1 cellular context compared by ENCODE assay signal in the genomic region with DNA sequence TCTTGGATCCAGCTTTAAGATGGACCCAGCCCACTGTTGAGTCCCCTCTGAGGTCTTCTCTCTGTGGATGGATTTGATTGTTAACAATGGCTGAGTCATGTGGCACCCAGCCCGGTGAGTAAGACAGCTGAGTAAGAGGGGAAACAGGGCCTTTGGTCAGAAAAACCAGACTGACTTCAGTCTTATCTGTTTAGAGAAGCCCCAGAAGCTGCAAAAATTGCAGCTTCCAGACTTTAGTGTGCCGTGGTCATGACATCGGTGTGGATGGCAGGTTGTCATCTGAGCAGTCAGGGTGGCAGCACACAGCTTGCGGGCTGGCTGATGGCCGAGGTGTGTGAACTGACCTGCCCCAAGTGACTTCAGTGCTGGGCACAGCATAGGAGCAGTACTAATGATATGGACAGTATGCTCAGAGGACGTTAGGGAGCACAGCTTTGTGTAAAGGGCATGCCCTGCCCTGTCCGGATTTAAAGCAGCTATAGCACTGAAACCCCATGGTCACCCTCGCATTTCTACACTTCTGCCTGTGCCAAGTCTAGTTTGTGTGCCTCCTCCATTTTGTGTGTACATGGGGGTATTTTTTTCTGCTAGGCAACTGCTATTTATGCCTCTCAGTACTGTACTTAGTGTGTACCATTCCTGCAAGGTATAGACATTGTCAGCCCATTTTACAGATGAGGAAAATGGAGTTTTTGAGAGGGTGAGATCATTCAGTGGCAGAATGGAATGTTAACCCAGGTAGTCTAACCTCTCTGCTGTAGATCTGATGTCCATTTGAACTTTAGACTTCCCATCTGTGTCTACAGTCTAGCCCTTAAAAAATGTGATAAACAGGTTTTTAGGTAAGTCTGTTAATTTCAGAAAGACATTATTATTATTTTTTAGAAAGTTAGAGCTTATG.
A peak's percentile ranks its signal among the peaks of the same experiment; 100 is the strongest.
TF ChIP-seq lines count a peak whose summit lies in the region.

No MANE protein-coding gene starts in this region.

TF ChIP-seq in K562, 482 proteins besides CTCF, POLR2A, EP300 and RAD21 (continued from another document and continues in another):
- TF ChIP-seq ZNF398 (CRISPR knock-in tag; IDR thresholded peaks at IDR 0.05) = no peak
- TF ChIP-seq ILK (tag; IDR thresholded peaks at IDR 0.05; ENCODE audit: borderline replicate concordance, low read depth) = no peak
- no peak for TF ChIP-seq DNMT1 (IDR thresholded peaks at IDR 0.05)
- no peak for TF ChIP-seq PREB (CRISPR knock-in tag; IDR thresholded peaks at IDR 0.05)
- TF ChIP-seq CREB5 (CRISPR knock-in tag; IDR thresholded peaks at IDR 0.05) = no peak
- TF ChIP-seq PPARD (CRISPR knock-in tag; IDR thresholded peaks at IDR 0.05) = no peak
- no peak for TF ChIP-seq NR3C1 (CRISPR knock-in tag; IDR thresholded peaks at IDR 0.05)
- TF ChIP-seq TGIF2 (CRISPR knock-in tag; IDR thresholded peaks at IDR 0.05) = no peak
- no peak for TF ChIP-seq NR4A1 (CRISPR knock-in tag; IDR thresholded peaks at IDR 0.05)
- no peak for TF ChIP-seq NR4A1 (tag; IDR thresholded peaks at IDR 0.05)
- TF ChIP-seq RBM34 (IDR thresholded peaks at IDR 0.05; ENCODE audit: borderline replicate concordance, insufficient read depth, low read length) = no peak
- TF ChIP-seq, protein P1, sequence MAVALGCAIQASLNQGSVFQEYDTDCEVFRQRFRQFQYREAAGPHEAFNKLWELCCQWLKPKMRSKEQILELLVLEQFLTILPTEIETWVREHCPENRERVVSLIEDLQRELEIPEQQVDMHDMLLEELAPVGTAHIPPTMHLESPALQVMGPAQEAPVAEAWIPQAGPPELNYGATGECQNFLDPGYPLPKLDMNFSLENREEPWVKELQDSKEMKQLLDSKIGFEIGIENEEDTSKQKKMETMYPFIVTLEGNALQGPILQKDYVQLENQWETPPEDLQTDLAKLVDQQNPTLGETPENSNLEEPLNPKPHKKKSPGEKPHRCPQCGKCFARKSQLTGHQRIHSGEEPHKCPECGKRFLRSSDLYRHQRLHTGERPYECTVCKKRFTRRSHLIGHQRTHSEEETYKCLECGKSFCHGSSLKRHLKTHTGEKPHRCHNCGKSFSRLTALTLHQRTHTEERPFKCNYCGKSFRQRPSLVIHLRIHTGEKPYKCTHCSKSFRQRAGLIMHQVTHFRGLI (CRISPR knock-in tag; IDR thresholded peaks at IDR 0.05) = no peak
- no peak for TF ChIP-seq PHF21A (IDR thresholded peaks at IDR 0.05; ENCODE audit: borderline replicate concordance, low read depth)
- no peak for TF ChIP-seq CHD2 (IDR thresholded peaks at IDR 0.05; ENCODE audit: low read depth, low read length)
- no peak for TF ChIP-seq YBX1 (IDR thresholded peaks at IDR 0.05)
- TF ChIP-seq SMAD1 (IDR thresholded peaks at IDR 0.05; ENCODE audit: low read depth, low read length, partially characterized antibody) = no peak
- TF ChIP-seq ZBTB17 (CRISPR knock-in tag; IDR thresholded peaks at IDR 0.05) = no peak
- no peak for TF ChIP-seq PYGO2 (tag; IDR thresholded peaks at IDR 0.05)
- TF ChIP-seq ZSCAN32 (CRISPR knock-in tag; IDR thresholded peaks at IDR 0.05) = no peak
- TF ChIP-seq ZMIZ1 (IDR thresholded peaks at IDR 0.05; ENCODE audit: low read depth in 2 of 2, low read length in 2 of 2) = no peak
- no peak for TF ChIP-seq ZNF217 (CRISPR knock-in tag; IDR thresholded peaks at IDR 0.05)
- TF ChIP-seq, protein P2, sequence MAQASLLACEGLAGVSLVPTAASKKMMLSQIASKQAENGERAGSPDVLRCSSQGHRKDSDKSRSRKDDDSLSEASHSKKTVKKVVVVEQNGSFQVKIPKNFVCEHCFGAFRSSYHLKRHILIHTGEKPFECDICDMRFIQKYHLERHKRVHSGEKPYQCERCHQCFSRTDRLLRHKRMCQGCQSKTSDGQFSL (CRISPR knock-in tag; IDR thresholded peaks at IDR 0.05) = no peak
- TF ChIP-seq, protein P2 (tag; IDR thresholded peaks at IDR 0.05) = no peak
- no peak for TF ChIP-seq ELK3 (CRISPR knock-in tag; IDR thresholded peaks at IDR 0.05)
- TF ChIP-seq SMARCA5 (IDR thresholded peaks at IDR 0.05) = peak; percentile 58; the same call in 1 of the 2 replicates
- TF ChIP-seq ZNF445 (CRISPR knock-in tag; IDR thresholded peaks at IDR 0.05; ENCODE audit: low read depth) = no peak
- TF ChIP-seq NR2F6 (CRISPR knock-in tag; IDR thresholded peaks at IDR 0.05) = no peak
- no peak for TF ChIP-seq SIN3B (IDR thresholded peaks at IDR 0.05; ENCODE audit: low read depth)
- TF ChIP-seq CBX2 (IDR thresholded peaks at IDR 0.05; ENCODE audit: insufficient read depth, low read length, poor library complexity, severe bottlenecking) = no peak
- peak; percentile 84 for TF ChIP-seq HMBOX1 (IDR thresholded peaks at IDR 0.05)
- TF ChIP-seq TAF9B (IDR thresholded peaks at IDR 0.05; ENCODE audit: partially characterized antibody) = no peak
- TF ChIP-seq CBFA2T2 (conservative IDR thresholded peaks at IDR 0.05) = peak; percentile 26; the same call in 1 of the 2 replicates
- no peak for TF ChIP-seq ZC3H8 (IDR thresholded peaks at IDR 0.05)
- TF ChIP-seq ZBTB9 (CRISPR knock-in tag; IDR thresholded peaks at IDR 0.05) = no peak
- no peak for TF ChIP-seq GATA2 (CRISPR knock-in tag; IDR thresholded peaks at IDR 0.05)
- no peak for TF ChIP-seq IRF2 (CRISPR knock-in tag; IDR thresholded peaks at IDR 0.05)
- TF ChIP-seq HMG20B (CRISPR knock-in tag; IDR thresholded peaks at IDR 0.05) = no peak
- no peak for TF ChIP-seq XRCC5 (IDR thresholded peaks at IDR 0.05; ENCODE audit: low read depth, low read length)
- no peak for TF ChIP-seq MECOM (CRISPR knock-in tag; IDR thresholded peaks at IDR 0.05)
- TF ChIP-seq SOX6 (IDR thresholded peaks at IDR 0.05) = peak; percentile 62
- TF ChIP-seq JUND (IDR thresholded peaks at IDR 0.05; ENCODE audit: borderline replicate concordance, low read depth, low read length) = peak; percentile 88
- peak; percentile 80; the same call in 1 of the 3 replicates for TF ChIP-seq JUND (tag; IDR thresholded peaks at IDR 0.05; ENCODE audit: borderline replicate concordance, low read depth, low read length)
- TF ChIP-seq MAFF (IDR thresholded peaks at IDR 0.05; ENCODE audit: low read length) = peak; percentile 57; the same call in 1 of the 2 replicates
- peak; percentile 73; the same call in 1 of the 2 replicates for TF ChIP-seq SMARCA4 (IDR thresholded peaks at IDR 0.05)
- TF ChIP-seq XRCC3 (IDR thresholded peaks at IDR 0.05) = no peak
- TF ChIP-seq BRF2 (IDR thresholded peaks at IDR 0.05; ENCODE audit: borderline replicate concordance, insufficient read depth, insufficient read length) = no peak
- TF ChIP-seq STAG1 (CRISPR knock-in tag; IDR thresholded peaks at IDR 0.05; ENCODE audit: borderline replicate concordance) = no peak
- no peak for TF ChIP-seq PML (IDR thresholded peaks at IDR 0.05; ENCODE audit: low read length)
- no peak for TF ChIP-seq HMGN3 (IDR thresholded peaks at IDR 0.05; ENCODE audit: borderline replicate concordance, extremely low read depth, insufficient read length, low read depth, low read length)
- TF ChIP-seq EHMT2 (IDR thresholded peaks at IDR 0.05) = no peak
- TF ChIP-seq KDM4B (IDR thresholded peaks at IDR 0.05; ENCODE audit: borderline replicate concordance in 2 of 2, low read depth in 1 of 2) = no peak
- no peak for TF ChIP-seq SUPT5H (IDR thresholded peaks at IDR 0.05)
- TF ChIP-seq ZNF766 (CRISPR knock-in tag; conservative IDR thresholded peaks at IDR 0.05) = no peak
- TF ChIP-seq HSF4 (CRISPR knock-in tag; IDR thresholded peaks at IDR 0.05; ENCODE audit: borderline replicate concordance) = no peak
- TF ChIP-seq ZKSCAN3 (CRISPR knock-in tag; IDR thresholded peaks at IDR 0.05) = no peak
- no peak for TF ChIP-seq KLF1 (tag; IDR thresholded peaks at IDR 0.05)
